9 cellular contexts compared by ENCODE assay signal in the genomic region with DNA sequence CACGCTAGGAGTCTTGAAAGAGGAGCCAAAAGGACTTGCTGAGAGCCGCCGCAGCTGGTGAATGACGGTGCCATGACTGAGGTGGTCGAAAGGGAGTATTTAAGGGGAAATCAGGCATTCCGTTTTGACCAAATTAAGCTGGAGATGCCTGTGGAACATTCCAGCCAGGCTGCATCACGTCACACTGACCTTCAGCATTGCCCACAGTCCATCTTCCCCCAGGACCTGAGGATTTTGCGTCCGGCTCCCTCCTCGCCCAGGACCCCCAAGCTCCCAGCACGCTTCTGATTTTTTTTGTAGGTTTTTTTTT. TPM values are rescaled to one million over a fixed set of nuclear protein-coding genes. Genes with fewer than 3 reads are reported as not detected.
DNase-seq lines count a peak whose midpoint lies in the region; ATAC-seq and TF ChIP-seq lines count a peak whose summit lies in the region.
"Had no signal": no experiment of that assay in that cellular context is flagged by ENCODE, and none has a peak within 500 bp of the region (broad histone marks: within the 10 kb centered on the region; RNA-seq: fewer than 3 reads in every experiment).

No MANE protein-coding gene starts in this region.

- H3K4me2 ChIP-seq in GM23338, result peak overlapping the region; percentile 84

- peak overlapping the region; percentile 83 for H3K4me3 Mint-ChIP-seq in GM23338
- peak overlapping the region; percentile 74 for H3K4me3 Mint-ChIP-seq in activated naive CD8-positive, alpha-beta T cell treated with anti-CD3 and anti-CD28 coated beads, Interleukin-2, amount 50 U/mL, for 24 hours

- H3K4me3 ChIP-seq in GM23338, result peak overlapping the region; percentile 90
- peak overlapping the region; percentile 70 to 81 for H3K4me3 ChIP-seq in stomach smooth muscle (ENCODE audit: low read length in 2 of 2)

- peaks cover 2% of the 10 kb centered on the region; the same call in 1 of the 2 replicates for H4K20me1 ChIP-seq in GM23338 (replicated peaks; ENCODE audit: insufficient read depth)

- H3F3A ChIP-seq in GM23338 (replicated peaks; ENCODE audit: low read depth), result peaks cover 27% of the 10 kb centered on the region

- peaks cover 26% of the 10 kb centered on the region for H3K36me3 Mint-ChIP-seq in GM23338 (ENCODE audit: low read depth)
- peaks cover 2% of the 10 kb centered on the region for H3K36me3 Mint-ChIP-seq in activated naive CD8-positive, alpha-beta T cell treated with anti-CD3 and anti-CD28 coated beads, Interleukin-2, amount 50 U/mL, for 24 hours (ENCODE audit: low read depth)

- H3K27me3 ChIP-seq in GM23338 (ENCODE audit: insufficient read depth) (no peaks in the 10 kb centered on the region), stomach smooth muscle (ENCODE audit: control insufficient read depth in 1 of 2, insufficient read depth in 2 of 2, low read length in 2 of 2) (no peaks in the 10 kb centered on the region)

- peaks cover 3% of the 10 kb centered on the region; the same call in 1 of the 2 replicates for H3K36me3 ChIP-seq in GM23338 (ENCODE audit: insufficient read depth)
- H3K36me3 ChIP-seq in stomach smooth muscle (ENCODE audit: control insufficient read depth in 2 of 2, insufficient read depth in 2 of 2, low read length in 2 of 2), result peaks cover 10 to 12% of the 10 kb centered on the region in 2 donors

- H3K9ac ChIP-seq in stomach smooth muscle (ENCODE audit: low read length in 2 of 2), result peak overlapping the region; percentile 74 to 87

- no peaks in the 10 kb centered on the region for H3K9me3 ChIP-seq in stomach smooth muscle (ENCODE audit: control insufficient read depth in 2 of 2, low read length in 2 of 2)

- H3K79me2 ChIP-seq in GM23338 (replicated peaks; ENCODE audit: insufficient read depth), result no peaks in the 10 kb centered on the region

- H3K27me3 Mint-ChIP-seq in GM23338 (ENCODE audit: insufficient read depth, low read depth, poor library complexity), result peaks cover 40% of the 10 kb centered on the region
- H3K27me3 Mint-ChIP-seq in activated naive CD8-positive, alpha-beta T cell treated with anti-CD3 and anti-CD28 coated beads, Interleukin-2, amount 50 U/mL, for 24 hours, result no peaks in the 10 kb centered on the region

- H3K4me1 ChIP-seq in GM23338 (ENCODE audit: insufficient read depth) (peaks cover 12% of the 10 kb centered on the region; the same call in 1 of the 2 replicates), stomach smooth muscle (ENCODE audit: control insufficient read depth, insufficient read depth, low read length) (peaks cover 19% of the 10 kb centered on the region)

- DNase-seq in GM23338 (ENCODE audit: low spot score) (no peak), iris pigment epithelial cell (ENCODE audit: low read depth) (peak; percentile 40), NCI-H446 (lab: John Stamatoyannopoulos, UW) (no peak)
- DNase-seq in activated naive CD8-positive, alpha-beta T cell treated with anti-CD3 and anti-CD28 coated beads, Interleukin-2, amount 50 U/mL, for 24 hours, result no peak
- DNase-seq: NCI-H2171 treated with DMSO at 0.1 percent for 48 hours, WERI-Rb-1 had no signal

- H3K9me3 Mint-ChIP-seq in GM23338, result peaks cover 2% of the 10 kb centered on the region; the same call in 2 of the 3 replicates
- H3K9me3 Mint-ChIP-seq in activated naive CD8-positive, alpha-beta T cell treated with anti-CD3 and anti-CD28 coated beads, Interleukin-2, amount 50 U/mL, for 24 hours, result no peaks in the 10 kb centered on the region

- ATAC-seq in GM23338 (no peak), GM19328 (IDR thresholded peaks at IDR 0.05; ENCODE audit: unreplicated experiment) (no peak), HG03175 (IDR thresholded peaks at IDR 0.05; ENCODE audit: unreplicated experiment) (no peak)
- ATAC-seq in activated naive CD8-positive, alpha-beta T cell treated with anti-CD3 and anti-CD28 coated beads, Interleukin-2, amount 50 U/mL, for 24 hours, result no peak

- H3K27ac ChIP-seq in GM23338 (ENCODE audit: low read depth), result peak overlapping the region; percentile 68; the same call in 1 of the 2 replicates
- H3K27ac ChIP-seq in stomach smooth muscle (ENCODE audit: low read length), result peak overlapping the region; percentile 93
- H3K27ac ChIP-seq: WERI-Rb-1 had no signal

- H2AFZ ChIP-seq in GM23338, result peak overlapping the region; percentile 81; the same call in 1 of the 2 replicates

- peak overlapping the region; percentile 91 for H3K27ac Mint-ChIP-seq in GM23338
- H3K27ac Mint-ChIP-seq in activated naive CD8-positive, alpha-beta T cell treated with anti-CD3 and anti-CD28 coated beads, Interleukin-2, amount 50 U/mL, for 24 hours, result peak overlapping the region; percentile 87

- TF ChIP-seq CTCF in GM23338 (conservative IDR thresholded peaks at IDR 0.05; ENCODE audit: low read depth in 2 of 2), result no peak

- H3K4me1 Mint-ChIP-seq in GM23338, result peaks cover 24% of the 10 kb centered on the region
- peaks cover 21% of the 10 kb centered on the region for H3K4me1 Mint-ChIP-seq in activated naive CD8-positive, alpha-beta T cell treated with anti-CD3 and anti-CD28 coated beads, Interleukin-2, amount 50 U/mL, for 24 hours

- H3K9me2 ChIP-seq in GM23338 (ENCODE audit: insufficient read depth), result no peaks in the 10 kb centered on the region

TF ChIP-seq in GM23338, 12 proteins besides CTCF, POLR2A, EP300 and RAD21:
- no peak for TF ChIP-seq EZH2phosphoT487 (IDR thresholded peaks at IDR 0.05; ENCODE audit: unreplicated experiment)
- no peak for TF ChIP-seq CREB1 (CRISPR knock-in tag; IDR thresholded peaks at IDR 0.05; ENCODE audit: low read depth)
- TF ChIP-seq ZNF331 (CRISPR knock-in tag; IDR thresholded peaks at IDR 0.05; ENCODE audit: low read depth), result no peak
- no peak for TF ChIP-seq NANOG (IDR thresholded peaks at IDR 0.05; ENCODE audit: borderline replicate concordance)
- no peak for TF ChIP-seq EZH2 (IDR thresholded peaks at IDR 0.05; ENCODE audit: low read depth, unreplicated experiment)
TF ChIP-seq in GM23338: peak in this region for 0.

RNA-seq across cellular contexts. Expression of gene CYTH2, which starts 12.0 kb away (rescaled TPM):
- 42.6 and 60.4 TPM in 2 replicates for total RNA-seq in GM23338 (2014; rRNA removed; shearing (Covaris generic))
- 38.8 and 41.1 TPM in 2 replicates for polyA plus RNA-seq in GM23338 (2016; fragmentation: Nextera tagmentation; extraction: Ambion mirVana)

RNA-seq across cellular contexts. Expression of gene KCNJ14, which starts 25.8 kb away (rescaled TPM):
- total RNA-seq in GM23338 (2014; rRNA removed; shearing (Covaris generic)), result 0.94 and 1.2 TPM in 2 replicates
- 0.73 and 0.81 TPM in 2 replicates for polyA plus RNA-seq in GM23338 (2016; fragmentation: Nextera tagmentation; extraction: Ambion mirVana)

RNA-seq across cellular contexts. Expression of gene LMTK3, which starts 30.5 kb away (rescaled TPM):
- 5.7 and 11.8 TPM in 2 replicates for total RNA-seq in GM23338 (2014; rRNA removed; shearing (Covaris generic))
- 1.6 and 2.0 TPM in 2 replicates for polyA plus RNA-seq in GM23338 (2016; fragmentation: Nextera tagmentation; extraction: Ambion mirVana)

RNA-seq across cellular contexts. Expression of gene GRWD1, which starts 35.4 kb away (rescaled TPM):
- 58.0 and 64.6 TPM in 2 replicates for total RNA-seq in GM23338 (2014; rRNA removed; shearing (Covaris generic))
- polyA plus RNA-seq in GM23338 (2016; fragmentation: Nextera tagmentation; extraction: Ambion mirVana), result 23.2 and 25.8 TPM in 2 replicates
